ENCODE assay signal across 28 cellular contexts in genomic region chr3:42525212-42525611, GRCh38. TPM values are rescaled to one million over a fixed set of nuclear protein-coding genes. Genes with fewer than 3 reads are reported as not detected.
"Had no signal": no experiment of that assay in that cellular context is flagged by ENCODE, and none has a peak within 500 bp of the region (broad histone marks: within the 10 kb centered on the region; RNA-seq: fewer than 3 reads in every experiment).

No MANE protein-coding gene starts in this region.

- H3K36me3 Mint-ChIP-seq: activated CD8-positive, alpha-beta memory T cell treated with anti-CD3 and anti-CD28 coated beads, Interleukin-2, amount 10 ng/mL, durations not matched to agents 7 days and 5 days; natural killer cell treated with Interleukin-12 subunit alpha and Interleukin-12 subunit beta and Interleukin-15 and Interleukin-18, amount 100 ng/mL, for 72 hours; stimulated activated effector memory CD8-positive, alpha-beta T cell treated with anti-CD3 and anti-CD28 coated beads, Interleukin-12 subunit alpha, Interleukin-12 subunit beta, amount 100 ng/mL, for 72 hours; type B pancreatic cell had no signal

- ATAC-seq: activated CD4-positive, CD25-positive, alpha-beta regulatory T cell treated with anti-CD3 and anti-CD28 coated beads, Interleukin-2, amount 50 U/mL, for 24 hours; activated CD8-positive, alpha-beta memory T cell treated with anti-CD3 and anti-CD28 coated beads, Interleukin-2, amount 10 ng/mL, durations not matched to agents 7 days and 5 days; natural killer cell treated with Interleukin-12 subunit alpha and Interleukin-12 subunit beta and Interleukin-15 and Interleukin-18, amount 100 ng/mL, for 72 hours; sciatic nerve; stimulated activated effector memory CD8-positive, alpha-beta T cell treated with anti-CD3 and anti-CD28 coated beads, Interleukin-12 subunit alpha, Interleukin-12 subunit beta, amount 100 ng/mL, for 72 hours had no signal

- H3K9me3 Mint-ChIP-seq: activated CD4-positive, alpha-beta memory T cell treated with anti-CD3 and anti-CD28 coated beads, Interleukin-2, amount 10 ng/mL, durations not matched to agents 7 days and 5 days; activated naive CD4-positive, alpha-beta T cell treated with anti-CD3 and anti-CD28 coated beads for 36 hours; natural killer cell treated with Interleukin-12 subunit alpha and Interleukin-12 subunit beta and Interleukin-15 and Interleukin-18, amount 100 ng/mL, for 72 hours; stimulated activated effector memory CD8-positive, alpha-beta T cell treated with anti-CD3 and anti-CD28 coated beads, Interleukin-12 subunit alpha, Interleukin-12 subunit beta, amount 100 ng/mL, for 72 hours; stimulated activated naive CD8-positive, alpha-beta T cell treated with anti-CD3 and anti-CD28 coated beads, Interleukin-15, Interleukin-2, amounts not matched to agents 100 ng/mL and 50 ng/mL, for 24 hours; type B pancreatic cell had no signal

- H3K9me3 ChIP-seq: neutrophil, ovary, thoracic aorta, vagina had no signal

- H3K27ac ChIP-seq: brain microvascular endothelial cell, neutrophil, ovary, thoracic aorta, vagina, WERI-Rb-1 had no signal

- H3K36me3 ChIP-seq: brain microvascular endothelial cell, neutrophil, ovary, thoracic aorta, vagina, WERI-Rb-1 had no signal

- H3K4me3 ChIP-seq: ovary, skin epidermis, thoracic aorta, vagina had no signal

- DNase-seq: activated CD4-positive, alpha-beta memory T cell treated with anti-CD3 and anti-CD28 coated beads, Interleukin-2, amount 10 ng/mL, durations not matched to agents 7 days and 5 days; activated CD4-positive, alpha-beta T cell treated with anti-CD3 and anti-CD28 coated beads, Interleukin-2, amount 10 ng/mL, durations not matched to agents 7 days and 5 days; activated CD8-positive, alpha-beta memory T cell treated with anti-CD3 and anti-CD28 coated beads, Interleukin-2, amount 10 ng/mL, durations not matched to agents 7 days and 5 days; activated effector memory CD4-positive, alpha-beta T cell treated with anti-CD3 and anti-CD28 coated beads, Interleukin-2, amount 50 U/mL, for 16 hours; activated naive CD4-positive, alpha-beta T cell treated with anti-CD3 and anti-CD28 coated beads for 36 hours; activated naive CD8-positive, alpha-beta T cell treated with anti-CD3 and anti-CD28 coated beads, Interleukin-2, amount 10 ng/mL, durations not matched to agents 7 days and 5 days; activated T-cell treated with anti-CD3 and anti-CD28 coated beads for 4 hours; amniotic stem cell; brain microvascular endothelial cell; mesenchymal stem cell; ovary; stimulated activated CD4-positive, alpha-beta T cell treated with anti-CD3 and anti-CD28 coated beads, Interleukin-12 subunit alpha, Interleukin-12 subunit beta, amount 100 ng/mL, for 4 hours; stimulated activated CD4-positive, alpha-beta T cell treated with anti-CD3 and anti-CD28 coated beads, Interleukin-4, amount 100 ng/mL, for 1 hour; T-helper 1 cell; WERI-Rb-1 had no signal

- H3K4me3 Mint-ChIP-seq: activated CD4-positive, alpha-beta memory T cell treated with anti-CD3 and anti-CD28 coated beads, Interleukin-2, amount 10 ng/mL, durations not matched to agents 7 days and 5 days; activated CD4-positive, alpha-beta T cell treated with anti-CD3 and anti-CD28 coated beads, Interleukin-2, amount 10 ng/mL, durations not matched to agents 7 days and 5 days; activated CD8-positive, alpha-beta memory T cell treated with anti-CD3 and anti-CD28 coated beads, Interleukin-2, amount 10 ng/mL, durations not matched to agents 7 days and 5 days; activated naive CD4-positive, alpha-beta T cell treated with anti-CD3 and anti-CD28 coated beads for 36 hours; activated naive CD8-positive, alpha-beta T cell treated with anti-CD3 and anti-CD28 coated beads, Interleukin-2, amount 10 ng/mL, durations not matched to agents 7 days and 5 days; natural killer cell treated with Interleukin-12 subunit alpha and Interleukin-12 subunit beta and Interleukin-15 and Interleukin-18, amount 100 ng/mL, for 72 hours; stimulated activated effector memory CD8-positive, alpha-beta T cell treated with anti-CD3 and anti-CD28 coated beads, Interleukin-12 subunit alpha, Interleukin-12 subunit beta, amount 100 ng/mL, for 72 hours; stimulated activated naive CD8-positive, alpha-beta T cell treated with anti-CD3 and anti-CD28 coated beads, Interleukin-15, Interleukin-2, amounts not matched to agents 100 ng/mL and 50 ng/mL, for 24 hours; type B pancreatic cell had no signal

- H3K27me3 Mint-ChIP-seq: activated CD4-positive, alpha-beta memory T cell treated with anti-CD3 and anti-CD28 coated beads, Interleukin-2, amount 10 ng/mL, durations not matched to agents 7 days and 5 days; activated CD4-positive, alpha-beta T cell treated with anti-CD3 and anti-CD28 coated beads, Interleukin-2, amount 10 ng/mL, durations not matched to agents 7 days and 5 days; activated CD8-positive, alpha-beta memory T cell treated with anti-CD3 and anti-CD28 coated beads, Interleukin-2, amount 10 ng/mL, durations not matched to agents 7 days and 5 days; activated naive CD8-positive, alpha-beta T cell treated with anti-CD3 and anti-CD28 coated beads, Interleukin-2, amount 10 ng/mL, durations not matched to agents 7 days and 5 days; natural killer cell treated with Interleukin-12 subunit alpha and Interleukin-12 subunit beta and Interleukin-15 and Interleukin-18, amount 100 ng/mL, for 72 hours; stimulated activated naive CD8-positive, alpha-beta T cell treated with anti-CD3 and anti-CD28 coated beads, Interleukin-15, Interleukin-2, amounts not matched to agents 100 ng/mL and 50 ng/mL, for 24 hours had no signal

- H3K27me3 ChIP-seq: brain microvascular endothelial cell, neutrophil, ovary, vagina had no signal

- H3K27ac Mint-ChIP-seq: activated CD4-positive, alpha-beta memory T cell treated with anti-CD3 and anti-CD28 coated beads, Interleukin-2, amount 10 ng/mL, durations not matched to agents 7 days and 5 days; activated CD4-positive, alpha-beta T cell treated with anti-CD3 and anti-CD28 coated beads, Interleukin-2, amount 10 ng/mL, durations not matched to agents 7 days and 5 days; activated CD8-positive, alpha-beta memory T cell treated with anti-CD3 and anti-CD28 coated beads, Interleukin-2, amount 10 ng/mL, durations not matched to agents 7 days and 5 days; activated naive CD4-positive, alpha-beta T cell treated with anti-CD3 and anti-CD28 coated beads for 36 hours; activated naive CD8-positive, alpha-beta T cell treated with anti-CD3 and anti-CD28 coated beads, Interleukin-2, amount 10 ng/mL, durations not matched to agents 7 days and 5 days; natural killer cell treated with Interleukin-12 subunit alpha and Interleukin-12 subunit beta and Interleukin-15 and Interleukin-18, amount 100 ng/mL, for 72 hours; progenitor cell of endocrine pancreas; stimulated activated effector memory CD8-positive, alpha-beta T cell treated with anti-CD3 and anti-CD28 coated beads, Interleukin-12 subunit alpha, Interleukin-12 subunit beta, amount 100 ng/mL, for 72 hours; stimulated activated naive CD8-positive, alpha-beta T cell treated with anti-CD3 and anti-CD28 coated beads, Interleukin-15, Interleukin-2, amounts not matched to agents 100 ng/mL and 50 ng/mL, for 24 hours; type B pancreatic cell had no signal

RNA-seq across cellular contexts. Expression of gene VIPR1, which starts 22.8 kb away (rescaled TPM):
- total RNA-seq: fibroblast of lung, fibroblast of villous mesenchyme had no signal
